In genomic region chr3:123724306-123724705, GRCh38 we compare ENCODE assay signal across 11 cellular contexts.
A peak's percentile ranks its signal among the peaks of the same experiment; 100 is the strongest.
DNase-seq lines count a peak whose midpoint lies in the region; ATAC-seq, FAIRE-seq and TF ChIP-seq lines count a peak whose summit lies in the region.
"Had no signal": no experiment of that assay in that cellular context is flagged by ENCODE, and none has a peak within 500 bp of the region (broad histone marks: within the 10 kb centered on the region; RNA-seq: fewer than 3 reads in every experiment).

No MANE protein-coding gene starts in this region.

- no peak overlapping the region for H3K4me3 ChIP-seq in AG04450 (ENCODE audit: low read depth, low read length)
- no peak overlapping the region for H3K4me3 ChIP-seq in K562
- H3K4me3 ChIP-seq: BLaER1 treated with 17β-estradiol and CSF1 and Interleukin-3, amounts not matched to agents 10 nM and 100 nM; PC-9 had no signal

- DNase-seq in AG04450 (ENCODE audit: low read depth, low spot score) (no peak), HT-29 (ENCODE audit: low spot score) (peak; percentile 35), K562 (ENCODE audit: extremely low read depth in 1 of 4, low spot score in 3 of 4) (peak in 3 of 4 experiments; percentile 3 to 17 (median 10)), kidney glomerular epithelial cell (lab: John Stamatoyannopoulos, UW) (peak; percentile 46), NCI-H2171 (lab: John Stamatoyannopoulos, UW) (no peak), T-helper 2 cell (no peak)

- TF ChIP-seq POLR2A in K562 (conservative IDR thresholded peaks at IDR 0.05), result no peak

- no peaks in the 10 kb centered on the region for H3K9me3 ChIP-seq in AG04450 (ENCODE audit: control insufficient read depth, insufficient read depth, low read length)
- no peaks in the 10 kb centered on the region for H3K9me3 ChIP-seq in K562 (replicated peaks; ENCODE audit: control insufficient read depth, insufficient read depth, low read depth, low read length)
- H3K9me3 ChIP-seq: BLaER1 treated with 17β-estradiol and CSF1 and Interleukin-3, amounts not matched to agents 10 nM and 100 nM had no signal

- intact Hi-C loops in K562 (cut with micrococcal nuclease), result no loop called here

- FAIRE-seq in K562 (lab: Jason Lieb, UNC), result no peak
- FAIRE-seq: small intestine had no signal

- H4K20me1 ChIP-seq in K562 (replicated peaks; ENCODE audit: control insufficient read depth, insufficient read depth, low read length), result no peaks in the 10 kb centered on the region

- CTCF ChIA-PET in AG04450 (lab: Charles Lee), result interaction anchor here (0.5 to 4.1 kb wide), 56 partner anchors 9 to 1833 kb away, joined by 3 to 60 read pairs (median 4); no protein-coding TSS in a partner anchor
- CTCF ChIA-PET in K562 (lab: Yijun Ruan, JAX; ENCODE audit: low intra/inter-chr PET ratio), result no interaction called here

- TF ChIP-seq EP300 in K562 (IDR thresholded peaks at IDR 0.05; ENCODE audit: low read length), result no peak

- no peaks in the 10 kb centered on the region for H3K36me3 ChIP-seq in K562 (ENCODE audit: control insufficient read depth, insufficient read depth, low read length)

- ATAC-seq in K562 (no peak), GM21529 (IDR thresholded peaks at IDR 0.05; ENCODE audit: unreplicated experiment) (no peak), GM18870 (IDR thresholded peaks at IDR 0.05; ENCODE audit: unreplicated experiment) (no peak)

- peak; percentile 61 for TF ChIP-seq CTCF in AG04450 (IDR thresholded peaks at IDR 0.05; ENCODE audit: low read depth, low read length)
- 0 out of 6 replicates have a peak, but pooled peaks of 1 of the 3 experiments have one; percentile 8 for TF ChIP-seq CTCF in K562 (IDR thresholded peaks at IDR 0.05 in 2 of 3, conservative IDR thresholded peaks at IDR 0.05 in 1 of 3; ENCODE audit: insufficient read depth in 2 of 3, low read depth in 1 of 3, low read length in 3 of 3)

- no peaks in the 10 kb centered on the region for H3K79me2 ChIP-seq in K562 (ENCODE audit: control insufficient read depth, insufficient read depth, low read length)

- no peaks in the 10 kb centered on the region for H3K4me1 ChIP-seq in K562 (replicated peaks in 1 of 2; ENCODE audit: control insufficient read depth in 2 of 2, insufficient read depth in 2 of 2, low read length in 2 of 2)

- H3K4me2 ChIP-seq in K562 (ENCODE audit: insufficient read depth, low read length), result no peak overlapping the region
- H3K4me2 ChIP-seq: BLaER1 treated with 17β-estradiol and CSF1 and Interleukin-3, amounts not matched to agents 10 nM and 100 nM had no signal

- H3K9me1 ChIP-seq in K562 (ENCODE audit: control insufficient read depth, insufficient read depth, low read length), result no peaks in the 10 kb centered on the region

- no peak overlapping the region for H2AFZ ChIP-seq in K562 (ENCODE audit: low read depth, low read length)
- H2AFZ ChIP-seq: PC-9 had no signal

- WGBS in K562 (ENCODE audit: insufficient coverage, low coverage, missing lambda C conversion rate), result 5% methylated on average over 3 of the region's 3 CpGs

- in situ Hi-C loops in K562 (cut with MboI), result loop anchor here (5.0 kb wide), 1 partner anchor 1958 kb away; no protein-coding TSS in a partner anchor

- TF ChIP-seq RAD21 in K562 (CRISPR knock-in tag; conservative IDR thresholded peaks at IDR 0.05 in 1 of 2, IDR thresholded peaks at IDR 0.05 in 1 of 2), result no peak

- H3K27ac ChIP-seq in AG04450 (ENCODE audit: low read depth, low read length) (no peak overlapping the region), K562 (ENCODE audit: extremely low read depth, low read depth, low read length) (no peak overlapping the region)
- H3K27ac ChIP-seq: BLaER1 treated with 17β-estradiol and CSF1 and Interleukin-3, amounts not matched to agents 10 nM and 100 nM; PC-9 had no signal

- no peak overlapping the region for H3K9ac ChIP-seq in K562 (ENCODE audit: insufficient read depth in 1 of 2, low read depth in 2 of 2, low read length in 2 of 2)
- H3K9ac ChIP-seq: BLaER1 treated with 17β-estradiol and CSF1 and Interleukin-3, amounts not matched to agents 10 nM and 100 nM had no signal

- no TSS peak for BruUV-seq in K562 (replicated peaks; lab: Mats Ljungman, UMichigan)

- POLR2A ChIA-PET in AG04450 (lab: Yijun Ruan, JAX), result interaction anchor here (0.5 to 1.7 kb wide), 3 partner anchors 8 to 25 kb away, joined by 4 to 6 read pairs (median 4); no protein-coding TSS in a partner anchor
- POLR2A ChIA-PET in K562 (lab: Yijun Ruan, JAX), result no interaction called here

- H3K27me3 ChIP-seq in AG04450 (ENCODE audit: control insufficient read depth, insufficient read depth, low read length), result no peaks in the 10 kb centered on the region
- H3K27me3 ChIP-seq in K562 (ENCODE audit: control insufficient read depth in 2 of 2, insufficient read depth in 2 of 2, low read length in 2 of 2), result no peaks in the 10 kb centered on the region
- H3K27me3 ChIP-seq: BLaER1 treated with 17β-estradiol and CSF1 and Interleukin-3, amounts not matched to agents 10 nM and 100 nM had no signal

TF ChIP-seq in K562, 482 proteins besides CTCF, POLR2A, EP300 and RAD21:
- TF ChIP-seq ZNF431 (CRISPR knock-in tag; IDR thresholded peaks at IDR 0.05) (no peak), SPI1 (IDR thresholded peaks at IDR 0.05; ENCODE audit: borderline replicate concordance, low read depth, low read length) (peak; percentile 37; the same call in 1 of the 2 replicates), TEAD2 (tag; IDR thresholded peaks at IDR 0.05) (peak; percentile 89), TEAD4 (IDR thresholded peaks at IDR 0.05; ENCODE audit: low read length) (peak; percentile 63; the same call in 1 of the 2 replicates), TEAD4 (CRISPR knock-in tag; IDR thresholded peaks at IDR 0.05; ENCODE audit: borderline replicate concordance) (no peak), C11orf30 (IDR thresholded peaks at IDR 0.05; ENCODE audit: low read depth) (no peak), TEAD1 (CRISPR knock-in tag; IDR thresholded peaks at IDR 0.05) (peak; percentile 63 to 79)

Comparison
In these comparisons a context has a peak if more than half of its experiments do, and no peak if none do; other contexts are left out.
1. DNase-seq: peak in HT-29 (single experiment), K562 (3 of 4) and kidney glomerular epithelial cell (single experiment); none in AG04450 (single experiment), NCI-H2171 (single experiment) and T-helper 2 cell (0 of 5).